Comparison of ENCODE assay signal across 15 cellular contexts in the genomic region with DNA sequence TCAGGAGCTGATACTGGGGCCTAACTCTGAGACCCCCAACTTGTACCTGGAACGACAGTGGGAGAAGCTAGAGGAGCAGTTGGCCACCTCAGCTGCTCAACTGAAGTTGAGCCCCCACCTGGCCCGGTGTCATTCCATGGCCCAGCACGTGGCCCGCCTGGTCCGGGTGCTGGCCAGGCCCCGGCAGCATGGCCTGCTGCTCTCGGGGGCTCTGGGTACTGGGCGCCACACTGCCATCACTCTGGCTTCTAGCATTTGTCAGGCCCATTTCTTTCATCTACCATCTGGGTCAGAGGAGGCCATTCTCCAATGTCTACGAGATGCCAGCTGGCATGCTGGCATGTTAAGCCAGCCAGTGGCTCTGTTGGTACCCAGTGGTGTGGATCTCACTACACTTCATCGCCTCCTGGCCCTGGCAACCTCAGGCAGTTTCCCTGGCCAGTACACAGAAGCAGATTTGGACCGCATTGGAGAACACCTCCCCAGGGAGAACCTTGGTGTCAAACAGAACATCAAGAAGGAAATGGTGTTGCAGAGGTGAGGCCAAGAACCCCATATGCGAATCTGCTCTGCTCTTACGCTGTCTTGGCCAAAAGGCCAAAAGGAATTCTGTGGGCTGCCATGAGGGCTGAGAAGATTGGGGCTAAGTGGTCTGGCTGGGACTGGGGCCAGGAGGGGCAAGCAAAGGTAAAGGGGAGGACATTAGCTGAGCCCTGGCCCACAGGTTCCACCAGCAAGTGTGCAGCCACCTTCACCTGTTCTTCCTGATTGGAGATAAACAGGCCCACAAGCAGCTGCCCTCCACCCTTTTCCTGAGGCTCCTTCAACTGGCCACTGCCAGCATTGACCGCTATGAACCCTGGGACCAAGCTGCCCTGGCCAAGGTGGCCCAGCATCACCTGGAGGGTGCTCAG. TPM values are rescaled to one million over a fixed set of nuclear protein-coding genes. Genes with fewer than 3 reads are reported as not detected.
DNase-seq lines count a peak whose midpoint lies in the region; ATAC-seq and TF ChIP-seq lines count a peak whose summit lies in the region.
"Had no signal": no experiment of that assay in that cellular context is flagged by ENCODE, and none has a peak within 500 bp of the region (broad histone marks: within the 10 kb centered on the region; RNA-seq: fewer than 3 reads in every experiment).

No MANE protein-coding gene starts in this region.

- H3K9me3 ChIP-seq in endodermal cell (ENCODE audit: control insufficient read depth, low read length) (no peaks in the 10 kb centered on the region), upper lobe of right lung (no peaks in the 10 kb centered on the region), ascending aorta (no peaks in the 10 kb centered on the region)
- H3K9me3 ChIP-seq: Peyer's patch had no signal

- TF ChIP-seq CTCF in endodermal cell (conservative IDR thresholded peaks at IDR 0.05) (no peak), upper lobe of right lung (IDR thresholded peaks at IDR 0.05) (no peak), ascending aorta (IDR thresholded peaks at IDR 0.05) (no peak)

- ATAC-seq in activated T-helper 17 cell treated with anti-CD3 and anti-CD28 coated beads, Interleukin-2, amount 50 U/mL, for 72 hours (replicated peaks), result no peak
- ATAC-seq in upper lobe of right lung, result peak; percentile 7
- no peak for ATAC-seq in HG02571 (IDR thresholded peaks at IDR 0.05; ENCODE audit: unreplicated experiment)
- ATAC-seq: GM23338 had no signal

- peak overlapping the region; percentile 50 for H3K27ac Mint-ChIP-seq in activated T-helper 17 cell treated with anti-CD3 and anti-CD28 coated beads, Interleukin-2, amount 50 U/mL, for 72 hours
- H3K27ac Mint-ChIP-seq in endodermal cell, result no peak overlapping the region
- H3K27ac Mint-ChIP-seq: GM23338 had no signal

- H3K27ac ChIP-seq in endodermal cell (ENCODE audit: low read depth, low read length) (no peak overlapping the region), upper lobe of right lung (no peak overlapping the region), ascending aorta (no peak overlapping the region)
- H3K27ac ChIP-seq: Peyer's patch had no signal

- H3K9me3 Mint-ChIP-seq in activated T-helper 17 cell treated with anti-CD3 and anti-CD28 coated beads, Interleukin-2, amount 50 U/mL, for 72 hours, result no peaks in the 10 kb centered on the region
- H3K9me3 Mint-ChIP-seq in endodermal cell, result no peaks in the 10 kb centered on the region
- H3K9me3 Mint-ChIP-seq: GM23338 had no signal

- H3K4me3 ChIP-seq in endodermal cell (ENCODE audit: low read length) (no peak overlapping the region), upper lobe of right lung (no peak overlapping the region), ascending aorta (no peak overlapping the region)
- H3K4me3 ChIP-seq: GM23338, Peyer's patch had no signal

- no peaks in the 10 kb centered on the region for H3K27me3 Mint-ChIP-seq in activated T-helper 17 cell treated with anti-CD3 and anti-CD28 coated beads, Interleukin-2, amount 50 U/mL, for 72 hours
- H3K27me3 Mint-ChIP-seq in endodermal cell (ENCODE audit: insufficient read depth), result no peaks in the 10 kb centered on the region

- H3K27me3 ChIP-seq in endodermal cell (ENCODE audit: control insufficient read depth, insufficient read depth, low read length, poor library complexity, severe bottlenecking) (no peaks in the 10 kb centered on the region), upper lobe of right lung (no peaks in the 10 kb centered on the region), ascending aorta (no peaks in the 10 kb centered on the region)
- H3K27me3 ChIP-seq: Peyer's patch had no signal

- no peaks in the 10 kb centered on the region for H3K4me1 ChIP-seq in endodermal cell (ENCODE audit: control insufficient read depth, insufficient read depth, low read length)
- H3K4me1 ChIP-seq in upper lobe of right lung, result no peaks in the 10 kb centered on the region
- no peaks in the 10 kb centered on the region for H3K4me1 ChIP-seq in ascending aorta
- H3K4me1 ChIP-seq: Peyer's patch had no signal

- intact Hi-C loops in upper lobe of right lung (cut with DNase I), result no loop called here
- intact Hi-C loops in ascending aorta (cut with DNase I), result no loop called here

- DNase-seq in endodermal cell, result peak; percentile 28
- DNase-seq in islet precursor cell, result peak; percentile 38
- DNase-seq in upper lobe of right lung, result no peak
- no peak for DNase-seq in foreskin melanocyte
- no peak for DNase-seq in ascending aorta (ENCODE audit: low spot score in 2 of 2)
- DNase-seq: ACHN, DMS79 treated with DMSO at 0.1 percent for 48 hours, KBM-7, NCI-H1105 treated with DMSO at 0.1 percent for 48 hours, NCI-H1694, NCI-H2081 treated with DMSO at 0.1 percent for 48 hours, Peyer's patch had no signal

- H3K36me3 ChIP-seq in endodermal cell (ENCODE audit: control insufficient read depth, insufficient read depth, low read length) (no peaks in the 10 kb centered on the region), upper lobe of right lung (no peaks in the 10 kb centered on the region), ascending aorta (peaks cover 0 to 12% of the 10 kb centered on the region in 2 donors)
- H3K36me3 ChIP-seq: Peyer's patch had no signal

- no peak overlapping the region for H3K4me3 Mint-ChIP-seq in activated T-helper 17 cell treated with anti-CD3 and anti-CD28 coated beads, Interleukin-2, amount 50 U/mL, for 72 hours
- no peak overlapping the region for H3K4me3 Mint-ChIP-seq in endodermal cell
- H3K4me3 Mint-ChIP-seq: GM23338 had no signal

- H3K9ac ChIP-seq in endodermal cell (ENCODE audit: extremely low read depth, low read length, poor library complexity, severe bottlenecking), result no peak overlapping the region

- H3K36me3 Mint-ChIP-seq in activated T-helper 17 cell treated with anti-CD3 and anti-CD28 coated beads, Interleukin-2, amount 50 U/mL, for 72 hours (ENCODE audit: low read depth), result no peaks in the 10 kb centered on the region
- no peaks in the 10 kb centered on the region for H3K36me3 Mint-ChIP-seq in endodermal cell (ENCODE audit: low read depth)

- no peaks in the 10 kb centered on the region for H3K4me1 Mint-ChIP-seq in activated T-helper 17 cell treated with anti-CD3 and anti-CD28 coated beads, Interleukin-2, amount 50 U/mL, for 72 hours
- H3K4me1 Mint-ChIP-seq in endodermal cell, result peaks cover 4% of the 10 kb centered on the region

- 94% methylated on average over 9 to 14 of the region's 14 CpGs for WGBS in endodermal cell (ENCODE audit: insufficient coverage in 1 of 2, insufficient read length in 1 of 2), 2 experiments

RNA-seq across cellular contexts. Expression of gene RRP8, which starts 45.4 kb away (rescaled TPM):
- 10 to 100 TPM; 27.2 to 31.9 TPM for total RNA-seq in activated T-helper 17 cell treated with anti-CD3 and anti-CD28 coated beads, Interleukin-2, amount 50 U/mL, for 72 hours
- total RNA-seq in endodermal cell (10 to 100 TPM; 11.0 to 12.8 TPM), upper lobe of right lung (17.9 TPM), ascending aorta (9.2 TPM)
- polyA plus RNA-seq in endodermal cell (2013, experiment 1 of 2), result 12.8 TPM
- polyA plus RNA-seq in endodermal cell (2013, experiment 2 of 2), result 12.1 TPM

RNA-seq across cellular contexts. Expression of gene ILK, which starts 45.6 kb away (rescaled TPM):
- total RNA-seq in activated T-helper 17 cell treated with anti-CD3 and anti-CD28 coated beads, Interleukin-2, amount 50 U/mL, for 72 hours, result 100 to 1,000 TPM in 1 of 2 donors, 10 to 100 TPM in 1; 85.0 to 113 TPM
- total RNA-seq in endodermal cell (100 to 1,000 TPM; 125 to 136 TPM), upper lobe of right lung (148 TPM), ascending aorta (183 TPM)
- 117 TPM for polyA plus RNA-seq in endodermal cell (2013, experiment 1 of 2)
- 112 TPM for polyA plus RNA-seq in endodermal cell (2013, experiment 2 of 2)

RNA-seq across cellular contexts. Expression of gene TAF10, which starts 54.0 kb away (rescaled TPM):
- 100 to 1,000 TPM in 1 of 2 donors, 10 to 100 TPM in 1; 82.2 to 106 TPM for total RNA-seq in activated T-helper 17 cell treated with anti-CD3 and anti-CD28 coated beads, Interleukin-2, amount 50 U/mL, for 72 hours
- total RNA-seq in endodermal cell, result 100 to 1,000 TPM; 168 to 202 TPM
- polyA plus RNA-seq in endodermal cell (2013, experiment 1 of 2), result 248 TPM
- 238 TPM for polyA plus RNA-seq in endodermal cell (2013, experiment 2 of 2)
- 87.8 TPM for total RNA-seq in upper lobe of right lung
- total RNA-seq in ascending aorta, result 76.0 TPM

Comparison
In these comparisons a context has a peak if more than half of its experiments do, and no peak if none do; other contexts are left out.
1. DNase-seq: peak in endodermal cell (single experiment) and islet precursor cell (single experiment); none in upper lobe of right lung (single experiment), foreskin melanocyte (single experiment) and ascending aorta (0 of 2).